ENCODE assay signal across 9 cellular contexts in the genomic region with DNA sequence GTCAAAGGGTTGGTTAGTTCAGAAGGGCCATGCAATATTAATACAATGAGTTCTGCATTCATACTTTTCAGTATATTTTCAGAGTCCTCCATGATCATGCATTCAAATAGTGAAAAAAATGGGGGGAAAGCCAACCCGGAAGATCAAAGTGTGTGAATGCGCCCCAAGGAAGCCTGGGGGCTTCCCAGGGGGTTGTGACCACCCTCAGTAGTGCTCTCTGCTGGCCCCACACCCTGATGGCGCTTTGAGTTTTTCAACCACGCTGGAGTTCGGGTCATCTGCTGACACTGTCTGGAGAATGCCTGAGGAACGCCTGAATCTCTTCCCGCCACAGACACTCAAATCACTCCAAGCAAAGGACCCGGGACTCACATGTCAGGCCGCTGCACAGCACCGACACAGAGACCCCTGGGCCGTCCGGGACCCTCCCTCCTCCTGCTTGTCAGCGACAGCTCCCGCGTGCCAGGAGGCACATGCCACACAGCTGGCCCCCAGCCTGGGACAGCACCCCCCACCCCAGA. TPM values are rescaled to one million over a fixed set of nuclear protein-coding genes. Genes with fewer than 3 reads are reported as not detected.
A peak's percentile ranks its signal among the peaks of the same experiment; 100 is the strongest.
DNase-seq lines count a peak whose midpoint lies in the region; ATAC-seq and TF ChIP-seq lines count a peak whose summit lies in the region.
"Had no signal": no experiment of that assay in that cellular context is flagged by ENCODE, and none has a peak within 500 bp of the region (broad histone marks: within the 10 kb centered on the region; RNA-seq: fewer than 3 reads in every experiment).

No MANE protein-coding gene starts in this region.

- no peak overlapping the region for H3K27ac Mint-ChIP-seq in central memory CD8-positive, alpha-beta T cell (ENCODE audit: low read depth)
- H3K27ac Mint-ChIP-seq in memory B cell = peak overlapping the region; percentile 92
- H3K27ac Mint-ChIP-seq: activated naive CD4-positive, alpha-beta T cell treated with anti-CD3 and anti-CD28 coated beads, Interleukin-2, amount 50 U/mL, for 24 hours had no signal

- TF ChIP-seq POLR2A in uterus (IDR thresholded peaks at IDR 0.05) = no peak

- H3K4me1 ChIP-seq in cardiac muscle cell (ENCODE audit: low read depth) (no peaks in the 10 kb centered on the region), uterus (peaks cover 4 to 8% of the 10 kb centered on the region in 2 donors)

- ATAC-seq in Right ventricle myocardium inferior (no peak), memory B cell (ENCODE audit: low read depth) (no peak), GM21526 (IDR thresholded peaks at IDR 0.05; ENCODE audit: low FRiP score, unreplicated experiment) (no peak), GM21825 (IDR thresholded peaks at IDR 0.05; ENCODE audit: unreplicated experiment) (no peak)
- ATAC-seq in central memory CD8-positive, alpha-beta T cell (replicated peaks; ENCODE audit: extremely low read depth, poor library complexity, severe bottlenecking) = no peak

- no peak for DNase-seq in cardiac muscle cell (ENCODE audit: low read depth in 1 of 2, low spot score in 1 of 2)
- DNase-seq in Right ventricle myocardium inferior (ENCODE audit: missing footprints) = no peak
- no peak for DNase-seq in central memory CD8-positive, alpha-beta T cell (ENCODE audit: low spot score in 2 of 2)
- no peak for DNase-seq in memory B cell (ENCODE audit: low spot score in 2 of 2)
- no peak for DNase-seq in uterus
- no peak for DNase-seq in NCI-H2107 (lab: John Stamatoyannopoulos, UW)

- peak overlapping the region; percentile 61 for H3K4me3 ChIP-seq in cardiac muscle cell
- H3K4me3 ChIP-seq in uterus = peak overlapping the region; percentile 88 to 89

- no peaks in the 10 kb centered on the region for H3K4me1 Mint-ChIP-seq in central memory CD8-positive, alpha-beta T cell
- peaks cover 49% of the 10 kb centered on the region for H3K4me1 Mint-ChIP-seq in memory B cell
- H3K4me1 Mint-ChIP-seq: activated naive CD4-positive, alpha-beta T cell treated with anti-CD3 and anti-CD28 coated beads, Interleukin-2, amount 50 U/mL, for 24 hours had no signal

- TF ChIP-seq CTCF in cardiac muscle cell (IDR thresholded peaks at IDR 0.05; ENCODE audit: low read depth, low read length) = peak; percentile 21
- TF ChIP-seq CTCF in uterus (IDR thresholded peaks at IDR 0.05) = no peak

- peaks cover 2% of the 10 kb centered on the region for H3K36me3 Mint-ChIP-seq in central memory CD8-positive, alpha-beta T cell (ENCODE audit: insufficient read depth)
- peaks cover 1% of the 10 kb centered on the region for H3K36me3 Mint-ChIP-seq in memory B cell
- H3K36me3 Mint-ChIP-seq: activated naive CD4-positive, alpha-beta T cell treated with anti-CD3 and anti-CD28 coated beads, Interleukin-2, amount 50 U/mL, for 24 hours had no signal

- intact Hi-C loops in Right ventricle myocardium inferior (cut with DNase I) (loop anchor here (5.0 kb wide), 1 partner anchor 144 kb away; no protein-coding TSS in a partner anchor), uterus (cut with DNase I; ENCODE audit: low total_unique reads) (no loop called here)

- H3K4me3 Mint-ChIP-seq in central memory CD8-positive, alpha-beta T cell = peak overlapping the region; percentile 16
- peak overlapping the region; percentile 96 for H3K4me3 Mint-ChIP-seq in memory B cell
- H3K4me3 Mint-ChIP-seq: activated naive CD4-positive, alpha-beta T cell treated with anti-CD3 and anti-CD28 coated beads, Interleukin-2, amount 50 U/mL, for 24 hours had no signal

- H3K9me3 ChIP-seq in cardiac muscle cell (ENCODE audit: low read depth) = no peaks in the 10 kb centered on the region
- no peaks in the 10 kb centered on the region for H3K9me3 ChIP-seq in uterus

- H3K27ac ChIP-seq in cardiac muscle cell (no peak overlapping the region), uterus (peak overlapping the region; percentile 91 to 96)

- no peaks in the 10 kb centered on the region for H3K36me3 ChIP-seq in cardiac muscle cell
- H3K36me3 ChIP-seq in uterus = no peaks in the 10 kb centered on the region

- H3K27me3 ChIP-seq in cardiac muscle cell = peaks cover 27% of the 10 kb centered on the region
- no peaks in the 10 kb centered on the region for H3K27me3 ChIP-seq in uterus

- peaks cover 28% of the 10 kb centered on the region for H3K27me3 Mint-ChIP-seq in central memory CD8-positive, alpha-beta T cell
- H3K27me3 Mint-ChIP-seq in memory B cell = peaks cover 1% of the 10 kb centered on the region

- H3K9me3 Mint-ChIP-seq in central memory CD8-positive, alpha-beta T cell = peaks cover 5% of the 10 kb centered on the region
- no peaks in the 10 kb centered on the region for H3K9me3 Mint-ChIP-seq in memory B cell
- H3K9me3 Mint-ChIP-seq: activated naive CD4-positive, alpha-beta T cell treated with anti-CD3 and anti-CD28 coated beads, Interleukin-2, amount 50 U/mL, for 24 hours had no signal

RNA-seq across cellular contexts. Expression of a gene that starts 1.0 kb away (rescaled TPM):
- total RNA-seq in cardiac muscle cell (5.7 and 8.0 TPM in 2 replicates), Right ventricle myocardium inferior (44.8 TPM), uterus (100 to 1,000 TPM in 1 of 4 donors, 10 to 100 TPM in 3; 27.2 to 110 (median 47.5) TPM)
- polyA plus RNA-seq in cardiac muscle cell = 2.7 and 3.3 TPM in 2 replicates
